In genomic region chr10:48331436-48331835, GRCh38 we compare ENCODE assay signal across 20 cellular contexts. TPM values are rescaled to one million over a fixed set of nuclear protein-coding genes. Genes with fewer than 3 reads are reported as not detected.
"Had no signal": no experiment of that assay in that cellular context is flagged by ENCODE, and none has a peak within 500 bp of the region (broad histone marks: within the 10 kb centered on the region; RNA-seq: fewer than 3 reads in every experiment).

No MANE protein-coding gene starts in this region.

- H3K4me3 Mint-ChIP-seq: activated CD4-positive, alpha-beta T cell treated with anti-CD3 and anti-CD28 coated beads, Interleukin-2, amount 10 ng/mL, durations not matched to agents 24 days and 14 days; dendritic cell treated with granulocyte-macrophage colony-stimulating factor and Interleukin-4, amounts not matched to agents 40 ng/mL and 50 ng/mL, for 4 days; mesothelial cell of epicardium; nephron progenitor cell had no signal

- H3K27ac ChIP-seq: foreskin keratinocyte, hepatocyte, lower lobe of right lung, sigmoid colon, transverse colon, vagina had no signal

- H3K27ac Mint-ChIP-seq: activated CD4-positive, alpha-beta T cell treated with anti-CD3 and anti-CD28 coated beads, Interleukin-2, amount 10 ng/mL, durations not matched to agents 24 days and 14 days; activated T-helper 2 cell treated with anti-CD3 and anti-CD28 coated beads, Interferon-gamma antibody, Interleukin-2, Interleukin-4, amounts not matched to agents 10 μg/mL and 5 μg/mL and 100 μg/mL, durations not matched to agents 14 hours and 24 hours and 36 hours; dendritic cell treated with granulocyte-macrophage colony-stimulating factor and Interleukin-4, amounts not matched to agents 40 ng/mL and 50 ng/mL, for 4 days; mesothelial cell of epicardium; nephron progenitor cell had no signal

- H3K9me3 ChIP-seq: lower lobe of right lung, sigmoid colon, transverse colon, vagina had no signal

- H3K27me3 Mint-ChIP-seq: activated CD4-positive, alpha-beta T cell treated with anti-CD3 and anti-CD28 coated beads, Interleukin-2, amount 10 ng/mL, durations not matched to agents 24 days and 14 days; dendritic cell treated with granulocyte-macrophage colony-stimulating factor and Interleukin-4, amounts not matched to agents 40 ng/mL and 50 ng/mL, for 4 days had no signal

- H3K4me3 ChIP-seq: hepatocyte, lower lobe of right lung, sigmoid colon, transverse colon, vagina had no signal

- H3K36me3 ChIP-seq: lower lobe of right lung, sigmoid colon, transverse colon, vagina had no signal

- DNase-seq: activated CD4-positive, alpha-beta T cell treated with anti-CD3 and anti-CD28 coated beads, Interleukin-2, amount 10 ng/mL, durations not matched to agents 24 days and 14 days; activated naive CD4-positive, alpha-beta T cell treated with Interleukin-2 at 50 U/mL for 16 hours; effector CD8-positive, alpha-beta T cell; foreskin keratinocyte; left colon; lower lobe of right lung; nephron progenitor cell; nucleus accumbens; sigmoid colon; stimulated activated naive CD4-positive, alpha-beta T cell treated with Interleukin-2 at 50 U/mL for 16 hours; T1000; transverse colon had no signal

- H3K4me1 ChIP-seq: foreskin keratinocyte, transverse colon had no signal

- H3K27me3 ChIP-seq: foreskin keratinocyte, hepatocyte, sigmoid colon, transverse colon, vagina had no signal

- H3K9me3 Mint-ChIP-seq: dendritic cell treated with granulocyte-macrophage colony-stimulating factor and Interleukin-4, amounts not matched to agents 40 ng/mL and 50 ng/mL, for 4 days had no signal

- ATAC-seq: foreskin keratinocyte, left colon had no signal

RNA-seq across cellular contexts. Expression of gene FRMPD2, which starts 56.9 kb away (rescaled TPM):
- total RNA-seq: activated CD4-positive, alpha-beta T cell treated with anti-CD3 and anti-CD28 coated beads, Interleukin-2, amount 10 ng/mL, durations not matched to agents 24 days and 14 days; chondrocyte; fibroblast of lung; foreskin keratinocyte; sigmoid colon; vagina had no signal
- polyA plus RNA-seq: endothelial cell of umbilical vein, foreskin keratinocyte had no signal
